Comparison of ENCODE assay signal across 17 cellular contexts in the genomic region with DNA sequence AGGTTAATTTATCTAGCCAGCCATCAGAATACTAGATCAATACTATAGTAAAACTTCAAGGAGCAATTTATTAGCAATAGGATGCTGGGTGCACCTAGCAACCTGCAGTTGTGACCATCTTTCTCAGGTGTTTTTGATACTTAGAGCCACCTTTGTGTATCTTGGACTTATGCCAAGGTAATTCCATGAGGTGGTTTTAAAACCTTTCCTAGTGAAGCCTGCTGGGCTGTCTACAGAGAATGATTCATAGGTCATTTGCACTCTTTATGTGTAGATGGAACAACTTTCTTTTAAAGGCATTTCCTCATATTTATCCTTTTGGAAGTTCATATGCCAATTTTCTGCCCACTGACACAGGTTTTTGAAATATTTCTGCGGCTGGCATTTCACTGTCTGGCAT.
DNase-seq lines count a peak whose midpoint lies in the region; ATAC-seq and TF ChIP-seq lines count a peak whose summit lies in the region.
"Had no signal": no experiment of that assay in that cellular context is flagged by ENCODE, and none has a peak within 500 bp of the region (broad histone marks: within the 10 kb centered on the region; RNA-seq: fewer than 3 reads in every experiment).

No MANE protein-coding gene starts in this region.

- ATAC-seq in left lung (peak; percentile 36), GM21619 (IDR thresholded peaks at IDR 0.05; ENCODE audit: unreplicated experiment) (no peak)
- ATAC-seq: activated CD4-positive, CD25-positive, alpha-beta regulatory T cell treated with anti-CD3 and anti-CD28 coated beads, Interleukin-2, amount 50 U/mL, for 24 hours; foreskin keratinocyte; Right ventricle myocardium inferior; stimulated activated naive B cell treated with anti-CD40 and anti-IgM and Interleukin-4, amounts not matched to agents 10 μg/mL and 1 μg/mL and 100 μg/mL, for 72 hours had no signal

- CTCF ChIA-PET in RWPE1 (lab: Yijun Ruan, JAX) = no interaction called here

- no peaks in the 10 kb centered on the region for H3K4me1 ChIP-seq in left lung
- H3K4me1 ChIP-seq: BLaER1, foreskin keratinocyte, prostate gland had no signal

- H3K9me3 ChIP-seq in left lung = peaks cover 0 to 6% of the 10 kb centered on the region in 2 donors
- H3K9me3 ChIP-seq: BLaER1, prostate gland had no signal

- intact Hi-C loops in left lung (cut with DNase I) = no loop called here

- no peak for TF ChIP-seq CTCF in RWPE1 (conservative IDR thresholded peaks at IDR 0.05; ENCODE audit: low read depth)
- no peak for TF ChIP-seq CTCF in left lung (IDR thresholded peaks at IDR 0.05)

- DNase-seq in DMS 273 (lab: John Stamatoyannopoulos, UW; ENCODE audit: unreplicated experiment) (peak; percentile 39), DMS 273 treated with DMSO at 0.1 percent for 48 hours (lab: John Stamatoyannopoulos, UW) (no peak), NCI-H2029 treated with DMSO at 0.1 percent for 48 hours (lab: John Stamatoyannopoulos, UW) (peak; percentile 2), RWPE1 (ENCODE audit: low spot score) (peak; percentile 30), left lung (no peak), SKM-1 (lab: John Stamatoyannopoulos, UW; ENCODE audit: unreplicated experiment) (no peak)
- DNase-seq in activated naive CD4-positive, alpha-beta T cell treated with anti-CD3 and anti-CD28 coated beads, Interleukin-2, amount 50 U/mL, for 16 hours = no peak
- DNase-seq: activated gamma-delta T cell; aorta; stimulated activated naive B cell treated with anti-CD40 and anti-IgM and Interleukin-4, amounts not matched to agents 10 μg/mL and 1 μg/mL and 100 μg/mL, for 72 hours had no signal

- H3K36me3 ChIP-seq in left lung = no peaks in the 10 kb centered on the region
- H3K36me3 ChIP-seq: BLaER1, prostate gland had no signal

- POLR2A ChIA-PET in RWPE1 (lab: Yijun Ruan, JAX; ENCODE audit: low non-redundant PET) = no interaction called here

- H3K27me3 ChIP-seq in left lung = no peaks in the 10 kb centered on the region
- H3K27me3 ChIP-seq: BLaER1, foreskin keratinocyte had no signal

- H3K4me3 ChIP-seq in left lung = no peak overlapping the region
- H3K4me3 ChIP-seq: BLaER1, prostate gland had no signal

- H3K27ac ChIP-seq in RWPE1 (no peak overlapping the region), left lung (no peak overlapping the region)
- H3K27ac ChIP-seq: 22Rv1, BLaER1, foreskin keratinocyte, prostate gland had no signal

Comparison
In these comparisons a context has a peak if more than half of its experiments do, and no peak if none do; other contexts are left out.
1. DNase-seq: peak in DMS 273 (single experiment), NCI-H2029 treated with DMSO at 0.1 percent for 48 hours (single experiment) and RWPE1 (single experiment); none in DMS 273 treated with DMSO at 0.1 percent for 48 hours (single experiment), left lung (0 of 2), SKM-1 (single experiment) and activated naive CD4-positive, alpha-beta T cell treated with anti-CD3 and anti-CD28 coated beads, Interleukin-2, amount 50 U/mL, for 16 hours (single experiment).